In genomic region chr7:1087462-1087809, GRCh38 we compare ENCODE assay signal across 1 cellular context.
TF ChIP-seq lines count a peak whose summit lies in the region.

No MANE protein-coding gene starts in this region.

TF ChIP-seq in HCT116, 20 proteins besides CTCF, POLR2A, EP300 and RAD21 (continued from another document):
- no peak for TF ChIP-seq CEBPB (IDR thresholded peaks at IDR 0.05; ENCODE audit: low read depth)
- TF ChIP-seq MAX (IDR thresholded peaks at IDR 0.05) = no peak
- TF ChIP-seq ATF3 (IDR thresholded peaks at IDR 0.05) = no peak
- TF ChIP-seq ZFX (IDR thresholded peaks at IDR 0.05) = no peak
- TF ChIP-seq ELF1 (IDR thresholded peaks at IDR 0.05; ENCODE audit: borderline replicate concordance, low read depth) = no peak
- TF ChIP-seq EZH2 (IDR thresholded peaks at IDR 0.05) = no peak
- TF ChIP-seq CBX3 (IDR thresholded peaks at IDR 0.05; ENCODE audit: low read depth) = no peak
TF ChIP-seq in HCT116: peak in this region for 0.
